Comparison of ENCODE assay signal across 1 cellular context in genomic region chr1:116372651-116373444, GRCh38.
A peak's percentile ranks its signal among the peaks of the same experiment; 100 is the strongest.
TF ChIP-seq lines count a peak whose summit lies in the region.

Gene ATP1A1, plus strand, starts transcription at chr1:116373244. Its CDS starts 268 bp downstream, at chr1:116373512.

TF ChIP-seq in HepG2, 621 proteins besides CTCF, POLR2A, EP300 and RAD21 (continued from another document and continues in another):
- TF ChIP-seq ZNF800 (CRISPR knock-in tag; IDR thresholded peaks at IDR 0.05) (no peak), ZNF713 (CRISPR knock-in tag; IDR thresholded peaks at IDR 0.05) (no peak), SP1 (IDR thresholded peaks at IDR 0.05) (no peak), SP1 (CRISPR knock-in tag; IDR thresholded peaks at IDR 0.05) (peak; percentile 93), PPARG (CRISPR knock-in tag; conservative IDR thresholded peaks at IDR 0.05) (no peak), TFAP4 (IDR thresholded peaks at IDR 0.05; ENCODE audit: borderline replicate concordance, low read depth) (no peak), MBNL3 (CRISPR knock-in tag; conservative IDR thresholded peaks at IDR 0.05) (no peak), AGO1 (IDR thresholded peaks at IDR 0.05; ENCODE audit: low read depth, low read length, poor library complexity, severe bottlenecking) (no peak), HOXA9 (CRISPR knock-in tag; IDR thresholded peaks at IDR 0.05; ENCODE audit: borderline replicate concordance) (no peak), NR2F1 (CRISPR knock-in tag; IDR thresholded peaks at IDR 0.05) (no peak), ZNF577 (CRISPR knock-in tag; IDR thresholded peaks at IDR 0.05; ENCODE audit: borderline replicate concordance, low read depth) (no peak), TP53 (CRISPR knock-in tag; conservative IDR thresholded peaks at IDR 0.05) (no peak), ZNF576 (CRISPR knock-in tag; IDR thresholded peaks at IDR 0.05) (no peak), ZNF143 (CRISPR knock-in tag; IDR thresholded peaks at IDR 0.05) (no peak), PLSCR1 (CRISPR knock-in tag; IDR thresholded peaks at IDR 0.05; ENCODE audit: borderline replicate concordance) (no peak), ZNF329 (CRISPR knock-in tag; IDR thresholded peaks at IDR 0.05; ENCODE audit: low read depth) (peak; percentile 84), ISL2 (CRISPR knock-in tag; IDR thresholded peaks at IDR 0.05) (0 out of 2 replicates have a peak, but pooled peaks have one; percentile 45), GLMP (CRISPR knock-in tag; IDR thresholded peaks at IDR 0.05; ENCODE audit: borderline replicate concordance) (no peak), ZBTB3 (CRISPR knock-in tag; IDR thresholded peaks at IDR 0.05; ENCODE audit: borderline replicate concordance, low read depth) (no peak), RORA (CRISPR knock-in tag; IDR thresholded peaks at IDR 0.05) (no peak), ZNF446 (CRISPR knock-in tag; IDR thresholded peaks at IDR 0.05) (no peak), ZNF354B (CRISPR knock-in tag; IDR thresholded peaks at IDR 0.05) (no peak), BCL6 (CRISPR knock-in tag; IDR thresholded peaks at IDR 0.05) (no peak), U2AF2 (IDR thresholded peaks at IDR 0.05; ENCODE audit: low read depth, low read length) (no peak), RFXAP (CRISPR knock-in tag; IDR thresholded peaks at IDR 0.05; ENCODE audit: borderline replicate concordance) (0 out of 2 replicates have a peak, but pooled peaks have one; percentile 56), SIN3A (IDR thresholded peaks at IDR 0.05; ENCODE audit: borderline replicate concordance, low read depth, low read length) (peak; percentile 89; the same call in 1 of the 2 replicates), ZNF414 (CRISPR knock-in tag; IDR thresholded peaks at IDR 0.05) (no peak), ZSCAN29 (CRISPR knock-in tag; conservative IDR thresholded peaks at IDR 0.05) (peak; percentile 62; the same call in 1 of the 2 replicates), MTA3 (CRISPR knock-in tag; IDR thresholded peaks at IDR 0.05) (no peak), ZNF646 (CRISPR knock-in tag; IDR thresholded peaks at IDR 0.05) (no peak), ZNF780A (CRISPR knock-in tag; IDR thresholded peaks at IDR 0.05) (no peak), THAP9 (CRISPR knock-in tag; IDR thresholded peaks at IDR 0.05; ENCODE audit: borderline replicate concordance) (no peak), CBX1 (IDR thresholded peaks at IDR 0.05; ENCODE audit: low read depth) (no peak), ZNF33B (CRISPR knock-in tag; IDR thresholded peaks at IDR 0.05) (no peak), HMG20B (CRISPR knock-in tag; conservative IDR thresholded peaks at IDR 0.05) (no peak), NCOR1 (IDR thresholded peaks at IDR 0.05; ENCODE audit: borderline replicate concordance, low read length) (no peak), DZIP1 (CRISPR knock-in tag; IDR thresholded peaks at IDR 0.05) (peak; percentile 78; the same call in 1 of the 2 replicates), ZFP91 (CRISPR knock-in tag; IDR thresholded peaks at IDR 0.05; ENCODE audit: borderline replicate concordance) (peak; percentile 83), NFKBIZ (CRISPR knock-in tag; IDR thresholded peaks at IDR 0.05) (no peak), ZNF597 (CRISPR knock-in tag; IDR thresholded peaks at IDR 0.05) (no peak), NBN (conservative IDR thresholded peaks at IDR 0.05) (no peak)
